In genomic region chr7:101218236-101219130, GRCh38 we compare ENCODE assay signal across 1 cellular context.
TF ChIP-seq lines count a peak whose summit lies in the region.

No MANE protein-coding gene starts in this region.

TF ChIP-seq in HepG2, 621 proteins besides CTCF, POLR2A, EP300 and RAD21 (continues in another document):
- TF ChIP-seq BORCS8-MEF2B (CRISPR knock-in tag; IDR thresholded peaks at IDR 0.05) = no peak
- no peak for TF ChIP-seq CEBPG (CRISPR knock-in tag; IDR thresholded peaks at IDR 0.05)
- TF ChIP-seq SAP130 (CRISPR knock-in tag; IDR thresholded peaks at IDR 0.05; ENCODE audit: low read depth) = peak; percentile 73
- no peak; the same call in 1 of the 2 replicates for TF ChIP-seq TFAP4 (IDR thresholded peaks at IDR 0.05; ENCODE audit: borderline replicate concordance, low read depth)
- no peak for TF ChIP-seq TIGD3 (CRISPR knock-in tag; IDR thresholded peaks at IDR 0.05; ENCODE audit: borderline replicate concordance)
- no peak for TF ChIP-seq CHCHD3 (CRISPR knock-in tag; IDR thresholded peaks at IDR 0.05)
- TF ChIP-seq ZMAT5 (CRISPR knock-in tag; IDR thresholded peaks at IDR 0.05; ENCODE audit: borderline replicate concordance, low read depth) = no peak
- TF ChIP-seq CCAR2 (optimal IDR thresholded peaks at IDR 0.05; ENCODE audit: low read depth, low read length) = no peak
- TF ChIP-seq ZNF124 (CRISPR knock-in tag; IDR thresholded peaks at IDR 0.05) = no peak
- TF ChIP-seq MAZ (IDR thresholded peaks at IDR 0.05; ENCODE audit: borderline replicate concordance, low read depth, low read length) = no peak
- no peak for TF ChIP-seq MAZ (CRISPR knock-in tag; IDR thresholded peaks at IDR 0.05; ENCODE audit: low read depth)
- no peak for TF ChIP-seq ARHGAP35 (CRISPR knock-in tag; IDR thresholded peaks at IDR 0.05; ENCODE audit: borderline replicate concordance)
- TF ChIP-seq PCBP1 (IDR thresholded peaks at IDR 0.05; ENCODE audit: borderline replicate concordance, low read depth, low read length) = no peak
- TF ChIP-seq ZNF260 (CRISPR knock-in tag; IDR thresholded peaks at IDR 0.05; ENCODE audit: borderline replicate concordance, low read depth) = no peak
- no peak for TF ChIP-seq KLF11 (CRISPR knock-in tag; IDR thresholded peaks at IDR 0.05)
- no peak for TF ChIP-seq MNT (IDR thresholded peaks at IDR 0.05)
- TF ChIP-seq CHD2 (IDR thresholded peaks at IDR 0.05; ENCODE audit: low read depth, low read length) = no peak
- TF ChIP-seq SMARCC2 (IDR thresholded peaks at IDR 0.05) = no peak
- no peak for TF ChIP-seq ZSCAN30 (CRISPR knock-in tag; IDR thresholded peaks at IDR 0.05)
- no peak for TF ChIP-seq HIVEP1 (CRISPR knock-in tag; IDR thresholded peaks at IDR 0.05)
- TF ChIP-seq KLF16 (CRISPR knock-in tag; IDR thresholded peaks at IDR 0.05) = no peak
- TF ChIP-seq DNMT1 (CRISPR knock-in tag; IDR thresholded peaks at IDR 0.05) = no peak
- peak; percentile 23; the same call in 1 of the 2 replicates for TF ChIP-seq ARID4A (CRISPR knock-in tag; IDR thresholded peaks at IDR 0.05; ENCODE audit: borderline replicate concordance)
- TF ChIP-seq ZBTB20 (CRISPR knock-in tag; IDR thresholded peaks at IDR 0.05; ENCODE audit: borderline replicate concordance, low read depth) = 0 out of 2 replicates have a peak, but pooled peaks have one; percentile 71
- peak; percentile 47; the same call in 1 of the 2 replicates for TF ChIP-seq ZNF331 (CRISPR knock-in tag; IDR thresholded peaks at IDR 0.05)
- no peak for TF ChIP-seq RFX5 (IDR thresholded peaks at IDR 0.05; ENCODE audit: low read depth, low read length)
- TF ChIP-seq ZNF318 (CRISPR knock-in tag; IDR thresholded peaks at IDR 0.05) = no peak
- no peak for TF ChIP-seq CENPBD1 (CRISPR knock-in tag; IDR thresholded peaks at IDR 0.05; ENCODE audit: borderline replicate concordance, low read depth)
- TF ChIP-seq FOXK1 (CRISPR knock-in tag; IDR thresholded peaks at IDR 0.05; ENCODE audit: borderline replicate concordance, low read depth) = peak; percentile 8; the same call in 1 of the 2 replicates
- no peak for TF ChIP-seq NBN (conservative IDR thresholded peaks at IDR 0.05)
- no peak for TF ChIP-seq EHMT2 (IDR thresholded peaks at IDR 0.05; ENCODE audit: borderline replicate concordance, low read depth, low read length)
- TF ChIP-seq ASH2L (IDR thresholded peaks at IDR 0.05; ENCODE audit: insufficient read length, low read depth, low read length) = peak; percentile 63
- no peak for TF ChIP-seq TEAD3 (CRISPR knock-in tag; optimal IDR thresholded peaks at IDR 0.05; ENCODE audit: borderline replicate concordance)
- TF ChIP-seq ZNF567 (CRISPR knock-in tag; IDR thresholded peaks at IDR 0.05; ENCODE audit: borderline replicate concordance) = no peak
- TF ChIP-seq FUBP1 (CRISPR knock-in tag; IDR thresholded peaks at IDR 0.05; ENCODE audit: borderline replicate concordance) = 0 out of 2 replicates have a peak, but pooled peaks have one; percentile 20
